Comparison of ENCODE assay signal across 10 cellular contexts in the genomic region with DNA sequence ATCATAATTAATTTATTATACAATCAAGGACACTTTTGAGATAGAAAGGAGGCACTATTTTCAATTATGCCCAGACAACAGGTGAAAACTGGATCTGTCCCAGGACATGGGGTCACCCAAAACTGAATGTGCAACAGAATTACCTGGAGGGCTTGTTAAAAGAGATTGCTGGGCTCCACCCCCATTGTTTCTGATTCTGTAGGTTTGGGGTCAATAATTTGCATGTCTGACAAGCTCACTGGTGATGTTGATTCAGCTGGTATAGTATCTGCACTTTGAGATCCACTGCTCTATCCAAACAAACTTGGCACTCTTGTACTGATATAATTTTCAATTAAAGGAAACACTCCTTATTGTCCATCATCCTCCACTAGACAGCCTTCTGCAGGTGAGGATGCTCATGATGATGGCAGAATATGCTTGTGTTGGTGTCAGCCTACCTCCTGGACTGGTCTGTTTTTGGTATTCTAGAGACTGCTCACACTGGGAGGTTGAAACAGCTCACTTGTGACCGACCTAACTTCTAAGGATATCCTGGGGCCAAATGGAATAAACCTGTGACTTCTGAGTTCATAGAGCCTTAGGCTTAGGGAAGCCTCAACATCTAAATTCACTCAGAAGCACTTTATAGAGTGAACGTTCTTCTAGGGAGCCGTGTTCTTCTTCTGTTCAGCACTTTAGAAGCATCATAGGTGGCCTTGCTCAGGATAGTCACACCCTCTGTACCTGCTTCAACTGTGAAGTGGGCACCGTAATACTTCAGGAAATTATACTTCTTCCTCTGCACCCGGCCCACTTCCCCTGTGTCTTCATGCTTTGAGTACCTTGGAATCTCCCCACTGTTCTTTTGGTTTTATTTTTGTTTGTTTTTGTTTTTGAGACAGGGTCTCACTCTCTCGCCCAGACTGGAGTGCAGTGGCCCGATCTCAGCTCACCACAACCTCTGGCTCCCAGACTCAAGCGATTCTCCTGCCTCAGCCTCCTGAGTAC. TPM values are rescaled to one million over a fixed set of nuclear protein-coding genes. Genes with fewer than 3 reads are reported as not detected.
A peak's percentile ranks its signal among the peaks of the same experiment; 100 is the strongest.
DNase-seq lines count a peak whose midpoint lies in the region; ATAC-seq and TF ChIP-seq lines count a peak whose summit lies in the region.
"Had no signal": no experiment of that assay in that cellular context is flagged by ENCODE, and none has a peak within 500 bp of the region (broad histone marks: within the 10 kb centered on the region; RNA-seq: fewer than 3 reads in every experiment).

No MANE protein-coding gene starts in this region.

- DNase-seq in NCI-H146 treated with DMSO at 0.1 percent for 48 hours (lab: John Stamatoyannopoulos, UW; ENCODE audit: unreplicated experiment) (peak; percentile 43), immature natural killer cell (peak; percentile 22 to 39 (median 38)), COLO668 (lab: John Stamatoyannopoulos, UW; ENCODE audit: unreplicated experiment) (no peak), ureter (ENCODE audit: low spot score) (no peak), HFFc6 (no peak)
- DNase-seq in activated CD4-positive, CD25-positive, alpha-beta regulatory T cell treated with anti-CD3 and anti-CD28 coated beads, Interleukin-2, amount 50 U/mL, for 72 hours, result no peak
- DNase-seq: NCI-H1694 treated with DMSO at 0.1 percent for 48 hours had no signal

- peak overlapping the region; percentile 13 to 90 (median 78) for H3K27ac Mint-ChIP-seq in immature natural killer cell
- H3K27ac Mint-ChIP-seq in HFFc6, result no peak overlapping the region
- H3K27ac Mint-ChIP-seq: activated naive CD4-positive, alpha-beta T cell treated with anti-CD3 and anti-CD28 coated beads, Interleukin-2, amount 50 U/mL, for 24 hours had no signal

- H3K4me1 Mint-ChIP-seq in immature natural killer cell (peaks cover 16 to 32% of the 10 kb centered on the region in 2 donors), HFFc6 (ENCODE audit: low read depth) (no peaks in the 10 kb centered on the region)

- no peak for TF ChIP-seq POLR2A in GM18505 (IDR thresholded peaks at IDR 0.05; ENCODE audit: borderline replicate concordance, extremely low read depth, insufficient read depth, insufficient read length)

- ATAC-seq in GM18505 (IDR thresholded peaks at IDR 0.05; ENCODE audit: unreplicated experiment) (peak; percentile 50), GM21447 (IDR thresholded peaks at IDR 0.05; ENCODE audit: unreplicated experiment) (peak; percentile 73)

- H3K9me3 Mint-ChIP-seq in immature natural killer cell (no peaks in the 10 kb centered on the region), HFFc6 (no peaks in the 10 kb centered on the region)
- H3K9me3 Mint-ChIP-seq: activated naive CD4-positive, alpha-beta T cell treated with anti-CD3 and anti-CD28 coated beads, Interleukin-2, amount 50 U/mL, for 24 hours had no signal

- H3K36me3 Mint-ChIP-seq in immature natural killer cell, result no peaks in the 10 kb centered on the region
- no peaks in the 10 kb centered on the region for H3K36me3 Mint-ChIP-seq in HFFc6 (ENCODE audit: low read depth)
- H3K36me3 Mint-ChIP-seq: activated naive CD4-positive, alpha-beta T cell treated with anti-CD3 and anti-CD28 coated beads, Interleukin-2, amount 50 U/mL, for 24 hours had no signal

- H3K4me3 Mint-ChIP-seq in immature natural killer cell (peak overlapping the region in 4 of 5 donors; percentile 4 to 62 (median 24)), HFFc6 (no peak overlapping the region)
- H3K4me3 Mint-ChIP-seq: activated naive CD4-positive, alpha-beta T cell treated with anti-CD3 and anti-CD28 coated beads, Interleukin-2, amount 50 U/mL, for 24 hours had no signal

- H3K27me3 Mint-ChIP-seq in immature natural killer cell (ENCODE audit: low read depth in 3 of 3) (peaks cover 0 to 2% (median 0%) of the 10 kb centered on the region in 3 donors), HFFc6 (ENCODE audit: insufficient read depth) (peaks cover 6% of the 10 kb centered on the region)
- H3K27me3 Mint-ChIP-seq: activated naive CD4-positive, alpha-beta T cell treated with anti-CD3 and anti-CD28 coated beads, Interleukin-2, amount 50 U/mL, for 24 hours had no signal

- TF ChIP-seq CTCF in HFFc6 (IDR thresholded peaks at IDR 0.05), result no peak

RNA-seq across cellular contexts. Expression of gene P2RY14, which starts 2.0 kb away (rescaled TPM):
- 1 to 10 TPM; 1.2 to 2.8 (median 1.5) TPM for polyA plus RNA-seq in immature natural killer cell
- total RNA-seq in ureter, result 0.68 TPM
- total RNA-seq in HFFc6 (2021; fragmentation: NEBNext Ultra II Directional; extraction: Animal tissue kit (Norgen Biotek cat#: 25700)), result not detected

RNA-seq across cellular contexts. Expression of gene GPR87, which starts 40.3 kb away (rescaled TPM):
- not detected for polyA plus RNA-seq in immature natural killer cell
- 13.5 TPM for total RNA-seq in ureter
- total RNA-seq in HFFc6 (2021; fragmentation: NEBNext Ultra II Directional; extraction: Animal tissue kit (Norgen Biotek cat#: 25700)), result not detected

RNA-seq across cellular contexts. Expression of gene P2RY13, which starts 53.0 kb away (rescaled TPM):
- under 1 TPM in 2 of 3 donors, not detected in 1; 0.18 to 0.50 TPM for polyA plus RNA-seq in immature natural killer cell
- 1.2 TPM for total RNA-seq in ureter
- not detected for total RNA-seq in HFFc6 (2021; fragmentation: NEBNext Ultra II Directional; extraction: Animal tissue kit (Norgen Biotek cat#: 25700))

Comparison
In these comparisons a context has a peak if more than half of its experiments do, and no peak if none do; other contexts are left out.
1. DNase-seq: peak in NCI-H146 treated with DMSO at 0.1 percent for 48 hours (single experiment) and immature natural killer cell (3 of 3); none in COLO668 (single experiment), activated CD4-positive, CD25-positive, alpha-beta regulatory T cell treated with anti-CD3 and anti-CD28 coated beads, Interleukin-2, amount 50 U/mL, for 72 hours (single experiment), ureter (single experiment) and HFFc6 (single experiment).
2. RNA of gene GPR87, which starts 40.3 kb away (total RNA-seq): 13.5 TPM in ureter (single experiment); not detected in HFFc6; every median in the first group is over 10 times any median in the second.